Comparison of ENCODE assay signal across 7 cellular contexts in genomic region chr19:47388723-47389122, GRCh38. TPM values are rescaled to one million over a fixed set of nuclear protein-coding genes. Genes with fewer than 3 reads are reported as not detected.
"Had no signal": no experiment of that assay in that cellular context is flagged by ENCODE, and none has a peak within 500 bp of the region (broad histone marks: within the 10 kb centered on the region; RNA-seq: fewer than 3 reads in every experiment).

No MANE protein-coding gene starts in this region.

RNA-seq across cellular contexts. Expression of gene MEIS3, which starts 30.6 kb away (rescaled TPM):
- total RNA-seq: activated B cell treated with CpG ODN at 0.5 μM for 24 hours; activated CD8-positive, alpha-beta T cell treated with anti-CD3 and anti-CD28 coated beads for 36 hours had no signal

RNA-seq across cellular contexts. Expression of gene C5AR2, which starts 56.7 kb away (rescaled TPM):
- total RNA-seq: activated T-cell treated with anti-CD3 and anti-CD28 coated beads, Interleukin-2, amount 50 U/mL, for 4 hours; astrocyte; endodermal cell; myocyte had no signal
- polyA plus RNA-seq: neural cell had no signal
